In the genomic region with DNA sequence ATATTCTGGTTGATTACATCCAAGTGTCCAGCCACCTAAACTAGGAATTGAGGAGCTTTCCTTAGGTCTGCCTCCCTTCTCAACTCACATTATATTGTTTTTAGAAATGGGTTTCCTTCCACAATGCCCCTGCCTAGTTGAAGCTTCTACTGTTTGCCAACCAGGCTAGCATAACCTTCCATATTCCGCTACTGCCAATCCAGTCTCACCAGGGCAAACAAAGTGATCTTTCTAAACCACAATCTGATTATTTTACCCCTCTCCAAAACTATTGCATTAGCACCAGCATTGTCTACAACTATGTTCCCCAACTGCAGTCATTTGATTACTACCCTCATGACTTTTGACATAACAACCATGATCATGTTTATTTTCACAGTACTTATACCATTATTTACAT, we compare ENCODE assay signal across 8 cellular contexts.
"Had no signal": no experiment of that assay in that cellular context is flagged by ENCODE, and none has a peak within 500 bp of the region (broad histone marks: within the 10 kb centered on the region; RNA-seq: fewer than 3 reads in every experiment).

No MANE protein-coding gene starts in this region.

- FAIRE-seq: G401.6, GM12878, GM12891, GM12892, GM18507, GM19239 had no signal

- H3K4me3 ChIP-seq: GM12878 had no signal

- ATAC-seq: GM12878 had no signal

- DNase-seq: GDM1, GF-D8 had no signal
